20 cellular contexts compared by ENCODE assay signal in genomic region chr21:17105972-17106371, GRCh38.
"Had no signal": no experiment of that assay in that cellular context is flagged by ENCODE, and none has a peak within 500 bp of the region (broad histone marks: within the 10 kb centered on the region; RNA-seq: fewer than 3 reads in every experiment).

No MANE protein-coding gene starts in this region.

- H3K4me1 ChIP-seq: body of pancreas, heart right ventricle, left lung, psoas muscle, right atrium auricular region, spleen, testis had no signal

- H3K9me3 ChIP-seq: body of pancreas, ovary, right atrium auricular region, SK-N-SH, testis had no signal

- H3K4me2 ChIP-seq: SK-N-SH had no signal

- H3K27me3 ChIP-seq: body of pancreas, heart right ventricle, left lung, neutrophil, ovary, right atrium auricular region, spleen, testis had no signal

- H3K27ac ChIP-seq: body of pancreas, heart right ventricle, left lung, neutrophil, ovary, psoas muscle, right atrium auricular region, spleen, testis had no signal

- DNase-seq: activated CD8-positive, alpha-beta memory T cell treated with anti-CD3 and anti-CD28 coated beads, Interleukin-2, amount 50 U/mL, for 48 hours; activated naive CD4-positive, alpha-beta T cell treated with Interleukin-2 at 50 U/mL for 16 hours; activated T-cell treated with anti-CD3 and anti-CD28 coated beads, Interleukin-2, amount 50 U/mL, for 4 hours; anterior cingulate cortex; body of pancreas; caudate nucleus; effector CD4-positive, alpha-beta T cell; heart right ventricle; left lung; ovary; psoas muscle; SK-N-SH; spleen; stimulated activated CD4-positive, alpha-beta T cell treated with anti-CD3 and anti-CD28 coated beads, Interleukin-4, amount 100 ng/mL, for 1 hour; stimulated activated naive CD4-positive, alpha-beta T cell; testis; trophoblast cell had no signal

- H3K4me3 ChIP-seq: body of pancreas, heart right ventricle, left lung, ovary, psoas muscle, right atrium auricular region, spleen, testis had no signal

- H3K9ac ChIP-seq: SK-N-SH had no signal

- ATAC-seq: activated T-cell treated with anti-CD3 and anti-CD28 coated beads, Interleukin-2, amount 50 U/mL, for 4 hours; body of pancreas; heart right ventricle; left lung; psoas muscle; WTC11 had no signal

- H3K36me3 ChIP-seq: heart right ventricle, left lung, neutrophil, ovary, right atrium auricular region, spleen had no signal

- H3K9me2 ChIP-seq: SK-N-SH had no signal
